In the genomic region with DNA sequence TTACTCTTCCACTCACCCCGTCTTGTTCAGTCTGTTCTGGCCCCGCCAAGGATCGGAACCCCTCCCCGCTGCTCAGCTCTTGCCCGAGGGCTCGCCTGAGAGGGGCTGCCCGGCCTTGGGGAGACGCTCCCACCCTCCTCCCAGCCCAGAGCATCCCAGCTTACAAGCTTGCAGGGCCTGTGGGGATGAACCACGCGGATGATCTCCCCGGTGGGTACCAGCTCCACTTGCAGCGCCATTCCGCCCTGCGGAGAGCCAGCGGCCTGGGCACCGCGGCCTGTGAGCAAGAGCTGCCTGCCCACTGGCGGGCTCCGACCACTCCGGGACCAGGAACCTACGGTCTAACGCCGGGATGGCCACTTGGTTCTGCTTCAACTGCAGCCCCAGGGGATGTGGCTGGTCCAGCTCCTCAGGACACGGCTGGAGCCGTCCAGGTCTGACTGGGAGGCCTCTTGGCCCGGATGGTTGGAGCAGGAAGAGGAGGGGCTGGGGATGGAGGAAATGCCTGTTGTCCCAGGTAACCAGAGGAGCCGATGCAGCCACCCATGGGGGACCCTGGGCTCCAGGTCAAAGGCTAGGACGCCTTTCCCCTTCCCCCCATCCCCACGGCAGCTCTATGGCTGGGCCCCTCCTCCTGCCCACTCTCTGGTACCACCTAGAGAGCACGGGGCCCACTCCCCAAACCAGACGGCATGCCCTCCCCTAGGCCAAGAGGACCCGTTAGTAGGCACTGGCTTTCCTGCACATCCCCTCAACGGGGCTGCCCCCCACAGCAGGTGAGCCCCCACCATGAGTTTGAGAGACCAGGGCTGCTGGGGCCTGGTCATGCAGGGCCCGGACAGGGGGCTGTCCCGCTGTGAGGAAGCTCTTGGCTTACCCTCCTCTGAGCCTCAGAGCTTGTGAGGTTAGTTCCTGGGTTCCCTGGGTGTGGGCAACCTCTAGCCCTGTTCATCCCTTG, we compare ENCODE assay signal across 8 cellular contexts. TPM values are rescaled to one million over a fixed set of nuclear protein-coding genes. Genes with fewer than 3 reads are reported as not detected.
DNase-seq lines count a peak whose midpoint lies in the region; ATAC-seq and TF ChIP-seq lines count a peak whose summit lies in the region.

A gene with protein sequence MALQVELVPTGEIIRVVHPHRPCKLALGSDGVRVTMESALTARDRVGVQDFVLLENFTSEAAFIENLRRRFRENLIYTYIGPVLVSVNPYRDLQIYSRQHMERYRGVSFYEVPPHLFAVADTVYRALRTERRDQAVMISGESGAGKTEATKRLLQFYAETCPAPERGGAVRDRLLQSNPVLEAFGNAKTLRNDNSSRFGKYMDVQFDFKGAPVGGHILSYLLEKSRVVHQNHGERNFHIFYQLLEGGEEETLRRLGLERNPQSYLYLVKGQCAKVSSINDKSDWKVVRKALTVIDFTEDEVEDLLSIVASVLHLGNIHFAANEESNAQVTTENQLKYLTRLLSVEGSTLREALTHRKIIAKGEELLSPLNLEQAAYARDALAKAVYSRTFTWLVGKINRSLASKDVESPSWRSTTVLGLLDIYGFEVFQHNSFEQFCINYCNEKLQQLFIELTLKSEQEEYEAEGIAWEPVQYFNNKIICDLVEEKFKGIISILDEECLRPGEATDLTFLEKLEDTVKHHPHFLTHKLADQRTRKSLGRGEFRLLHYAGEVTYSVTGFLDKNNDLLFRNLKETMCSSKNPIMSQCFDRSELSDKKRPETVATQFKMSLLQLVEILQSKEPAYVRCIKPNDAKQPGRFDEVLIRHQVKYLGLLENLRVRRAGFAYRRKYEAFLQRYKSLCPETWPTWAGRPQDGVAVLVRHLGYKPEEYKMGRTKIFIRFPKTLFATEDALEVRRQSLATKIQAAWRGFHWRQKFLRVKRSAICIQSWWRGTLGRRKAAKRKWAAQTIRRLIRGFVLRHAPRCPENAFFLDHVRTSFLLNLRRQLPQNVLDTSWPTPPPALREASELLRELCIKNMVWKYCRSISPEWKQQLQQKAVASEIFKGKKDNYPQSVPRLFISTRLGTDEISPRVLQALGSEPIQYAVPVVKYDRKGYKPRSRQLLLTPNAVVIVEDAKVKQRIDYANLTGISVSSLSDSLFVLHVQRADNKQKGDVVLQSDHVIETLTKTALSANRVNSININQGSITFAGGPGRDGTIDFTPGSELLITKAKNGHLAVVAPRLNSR (minus strand): TSS at position 438 of the 958 bp plus-strand sequence. CDS start 199 bp downstream, at position 239.

- ATAC-seq in HCT116 (no peak), GM19452 (IDR thresholded peaks at IDR 0.05; ENCODE audit: unreplicated experiment) (no peak)
- no peak for ATAC-seq in activated naive CD4-positive, alpha-beta T cell treated with anti-CD3 and anti-CD28 coated beads, Interleukin-2, amount 50 U/mL, for 72 hours

- H3K9me3 Mint-ChIP-seq in activated naive CD4-positive, alpha-beta T cell treated with anti-CD3 and anti-CD28 coated beads, Interleukin-2, amount 50 U/mL, for 72 hours, result no peaks in the 10 kb centered on the region

- no peak for TF ChIP-seq EP300 in sigmoid colon (IDR thresholded peaks at IDR 0.05)

- no peaks in the 10 kb centered on the region for H4K20me1 ChIP-seq in HCT116 (ENCODE audit: insufficient read depth)
- no peaks in the 10 kb centered on the region for H4K20me1 ChIP-seq in hepatocyte (ENCODE audit: insufficient read depth, poor library complexity, severe bottlenecking)

- H3K9ac ChIP-seq in HCT116 (ENCODE audit: low read length), result peak within 1 kb of the TSS; percentile 70

- WGBS in hepatocyte (ENCODE audit: low lambda C conversion rate, missing lambda C conversion rate), result 57% methylated on average over 35 of the region's 35 CpGs
- WGBS in sigmoid colon, 2 donors, result 61 to 73% methylated on average over 35 of the region's 35 CpGs

- intact Hi-C loops in HCT116 (cut with micrococcal nuclease) (no loop called here), sigmoid colon (cut with DNase I) (loop anchor here (2.0 to 5.0 kb wide), 2 partner anchors 24 to 125 kb away; partner anchors contain the start of gene INPP5K)

- BruUV-seq in HCT116 (replicated peaks; lab: Mats Ljungman, UMichigan), result no TSS peak

- peak within 1 kb of the TSS; percentile 50 to 54 for H3K4me3 ChIP-seq in HCT116 (replicated peaks in 1 of 2; ENCODE audit: low read depth in 1 of 2, low read length in 2 of 2)
- H3K4me3 ChIP-seq in hepatocyte, result peak within 1 kb of the TSS; percentile 61
- peak within 1 kb of the TSS; percentile 27 to 85 (median 81) for H3K4me3 ChIP-seq in sigmoid colon

- CTCF ChIA-PET in HCT116 (lab: Charles Lee), result no interaction called here

- peak within 1 kb of the TSS; percentile 60 to 64 for H3K27ac Mint-ChIP-seq in activated naive CD4-positive, alpha-beta T cell treated with anti-CD3 and anti-CD28 coated beads, Interleukin-2, amount 50 U/mL, for 72 hours

- H3K27ac ChIP-seq in HCT116 (ENCODE audit: low read depth, low read length) (peak within 1 kb of the TSS; percentile 99), hepatocyte (peak within 1 kb of the TSS; percentile 71), sigmoid colon (peak within 1 kb of the TSS; percentile 90 to 100 (median 98))

- peaks cover 21 to 46% of the 10 kb centered on the region in 2 experiments for H3K4me1 ChIP-seq in HCT116 (ENCODE audit: control insufficient read depth in 1 of 2, insufficient read depth in 2 of 2, low read length in 2 of 2)
- peaks cover 33% of the 10 kb centered on the region for H3K4me1 ChIP-seq in hepatocyte (ENCODE audit: insufficient read depth)
- H3K4me1 ChIP-seq in sigmoid colon, result peaks cover 0 to 87% (median 83%) of the 10 kb centered on the region in 4 donors

- H3K27me3 ChIP-seq in HCT116 (ENCODE audit: insufficient read depth, low read length) (no peaks in the 10 kb centered on the region), hepatocyte (no peaks in the 10 kb centered on the region), sigmoid colon (no peaks in the 10 kb centered on the region)

- POLR2A ChIA-PET in HCT116 (lab: Charles Lee), result interaction anchor here (0.7 to 0.8 kb wide), 2 partner anchors 12 to 157 kb away, joined by 3 read pairs; no protein-coding TSS in a partner anchor

- H3K79me2 ChIP-seq in HCT116 (ENCODE audit: insufficient read depth, low read length) (peaks cover 29% of the 10 kb centered on the region), hepatocyte (peaks cover 26% of the 10 kb centered on the region)

- no peaks in the 10 kb centered on the region for H3K36me3 Mint-ChIP-seq in activated naive CD4-positive, alpha-beta T cell treated with anti-CD3 and anti-CD28 coated beads, Interleukin-2, amount 50 U/mL, for 72 hours

- H2AFZ ChIP-seq in HCT116 (ENCODE audit: low read depth, low read length, poor library complexity, severe bottlenecking) (no peak within 1 kb of the TSS), hepatocyte (peak within 1 kb of the TSS; percentile 66)

- H3K9me3 ChIP-seq in HCT116 (ENCODE audit: control insufficient read depth in 1 of 2, insufficient read depth in 1 of 2, low read depth in 1 of 2, low read length in 2 of 2), result no peaks in the 10 kb centered on the region
- no peaks in the 10 kb centered on the region for H3K9me3 ChIP-seq in hepatocyte (ENCODE audit: low read depth)
- no peaks in the 10 kb centered on the region for H3K9me3 ChIP-seq in sigmoid colon

- TF ChIP-seq POLR2A in HCT116 (IDR thresholded peaks at IDR 0.05; ENCODE audit: borderline replicate concordance, extremely low read depth, insufficient read depth, insufficient read length) (peak; percentile 63), sigmoid colon (IDR thresholded peaks at IDR 0.05) (no peak)

- H3K36me3 ChIP-seq in HCT116 (ENCODE audit: control insufficient read depth in 1 of 2, insufficient read depth in 2 of 2, low read length in 2 of 2) (no peaks in the 10 kb centered on the region), hepatocyte (replicated peaks; ENCODE audit: insufficient read depth, low read depth) (no peaks in the 10 kb centered on the region), sigmoid colon (peaks cover 0 to 25% (median 2%) of the 10 kb centered on the region in 4 donors)

- TF ChIP-seq CTCF in HCT116 (IDR thresholded peaks at IDR 0.05 in 2 of 3, conservative IDR thresholded peaks at IDR 0.05 in 1 of 3; ENCODE audit: borderline replicate concordance in 1 of 3, insufficient read depth in 1 of 3, low read depth in 2 of 3, low read length in 2 of 3) (no peak), hepatocyte (IDR thresholded peaks at IDR 0.05; ENCODE audit: poor library complexity) (no peak), sigmoid colon (IDR thresholded peaks at IDR 0.05) (no peak)

- H3K4me2 ChIP-seq in HCT116 (ENCODE audit: low read length) (peak within 1 kb of the TSS; percentile 79), hepatocyte (peak within 1 kb of the TSS; percentile 99)

- TF ChIP-seq RAD21 in HCT116 (IDR thresholded peaks at IDR 0.05; ENCODE audit: low read depth), result no peak

- RAD21 ChIA-PET in HCT116 (lab: Charles Lee; ENCODE audit: low non-redundant PET in 1 of 2, low total read pairs in 2 of 2, uncharacterized antibody in 2 of 2, unreplicated experiment in 2 of 2), result no interaction called here

- H3K9me2 ChIP-seq in HCT116 (ENCODE audit: insufficient read depth) (no peaks in the 10 kb centered on the region), hepatocyte (replicated peaks; ENCODE audit: insufficient read depth) (no peaks in the 10 kb centered on the region)

- no peak for DNase-seq in HCT116 (ENCODE audit: low read depth, low spot score)
- DNase-seq in activated naive CD4-positive, alpha-beta T cell treated with anti-CD3 and anti-CD28 coated beads, Interleukin-2, amount 50 U/mL, for 72 hours (ENCODE audit: low spot score in 2 of 2), result no peak
- no peak for DNase-seq in hepatocyte (ENCODE audit: low spot score)
- DNase-seq in sigmoid colon, result peak; percentile 79
- DNase-seq in NCI-H226, result no peak
- DNase-seq in NCI-H446 (lab: John Stamatoyannopoulos, UW), result no peak
- no peak for DNase-seq in HUDEP-2 (lab: John Stamatoyannopoulos, UW; ENCODE audit: unreplicated experiment in 76 of 76)

TF ChIP-seq in HCT116, 20 proteins besides CTCF, POLR2A, EP300 and RAD21:
- TF ChIP-seq POLR2AphosphoS5 (IDR thresholded peaks at IDR 0.05; ENCODE audit: low read depth, low read length), result no peak
- TF ChIP-seq ZFX (IDR thresholded peaks at IDR 0.05), result peak; percentile 18; the same call in 1 of the 2 replicates

RNA-seq across cellular contexts. Expression of the gene that starts here (rescaled TPM):
- 227 TPM for total RNA-seq in HCT116 (2021; ENCODE audit: unreplicated experiment)
- polyA plus RNA-seq in HCT116 (2012), result 118 and 151 TPM in 2 replicates
- 10 to 100 TPM; 10.6 to 32.2 TPM for total RNA-seq in activated naive CD4-positive, alpha-beta T cell treated with anti-CD3 and anti-CD28 coated beads, Interleukin-2, amount 50 U/mL, for 72 hours
- 74.4 and 76.8 TPM in 2 replicates for total RNA-seq in hepatocyte
- polyA plus RNA-seq in hepatocyte, result 85.3 and 92.3 TPM in 2 replicates
- total RNA-seq in sigmoid colon, result 100 to 1,000 TPM; 102 to 179 (median 117) TPM
- 100 to 1,000 TPM in 1 of 3 donors, 10 to 100 TPM in 2; 72.7 to 116 (median 86.2) TPM for polyA plus RNA-seq in sigmoid colon
